ENCODE assay signal across 11 cellular contexts in the genomic region with DNA sequence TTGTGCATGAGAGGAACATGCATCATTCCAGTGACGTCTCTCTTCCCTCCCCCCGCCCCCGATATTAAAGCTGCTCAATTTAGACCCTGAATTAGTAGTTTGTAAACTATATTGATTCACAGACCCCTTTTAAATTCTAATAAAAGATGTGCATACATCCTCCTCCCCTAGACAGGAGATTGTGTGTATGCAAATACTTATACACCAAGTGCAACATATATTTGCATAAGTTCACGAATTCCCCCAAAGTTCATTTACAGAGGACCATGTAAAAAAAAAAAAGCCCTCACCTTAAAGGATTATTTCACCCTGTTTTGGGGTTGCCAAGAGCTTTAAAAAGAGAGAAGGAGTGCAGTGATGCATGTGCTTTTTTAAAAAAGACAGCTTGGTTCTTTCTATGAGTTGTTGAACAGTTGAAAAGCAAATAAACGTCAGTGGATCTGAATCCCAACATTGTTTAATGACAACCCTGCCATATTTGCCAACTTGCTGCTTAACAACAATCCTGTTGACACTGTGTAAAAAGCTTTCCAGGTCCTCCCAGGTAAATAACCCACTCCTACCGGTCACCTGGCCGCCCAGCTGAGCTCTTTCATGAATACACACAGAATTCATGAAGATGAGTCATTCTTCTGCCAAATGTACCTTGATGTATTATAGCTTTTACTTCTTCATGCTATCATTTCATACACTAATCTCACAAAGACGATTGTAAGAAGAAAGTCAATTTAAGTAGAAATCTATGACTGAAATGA.
DNase-seq lines count a peak whose midpoint lies in the region; ATAC-seq, FAIRE-seq and TF ChIP-seq lines count a peak whose summit lies in the region.
"Had no signal": no experiment of that assay in that cellular context is flagged by ENCODE, and none has a peak within 500 bp of the region (broad histone marks: within the 10 kb centered on the region; RNA-seq: fewer than 3 reads in every experiment).

No MANE protein-coding gene starts in this region.

- H3K4me3 ChIP-seq in DOHH2 (ENCODE audit: low read length) (no peak overlapping the region), GM12878 (no peak overlapping the region), lower lobe of right lung (no peak overlapping the region)
- H3K4me3 ChIP-seq: BLaER1 treated with 17β-estradiol and CSF1 and Interleukin-3, amounts not matched to agents 10 nM and 100 nM had no signal

- no peak for TF ChIP-seq RAD21 in GM12878 (IDR thresholded peaks at IDR 0.05; ENCODE audit: insufficient read depth, low read depth, low read length)

- no peak for TF ChIP-seq POLR2A in GM12878 (IDR thresholded peaks at IDR 0.05; ENCODE audit: low read depth, low read length)

- no peak overlapping the region for H3K27ac ChIP-seq in DOHH2 (ENCODE audit: low read depth, low read length)
- H3K27ac ChIP-seq in GM12878 (ENCODE audit: control insufficient read depth, insufficient read depth): no peak overlapping the region
- H3K27ac ChIP-seq in lower lobe of right lung: no peak overlapping the region
- H3K27ac ChIP-seq: BLaER1 treated with 17β-estradiol and CSF1 and Interleukin-3, amounts not matched to agents 10 nM and 100 nM had no signal

- DNase-seq in NCI-H2081 (lab: John Stamatoyannopoulos, UW) (peak; percentile 89 to 98), GM12878 (ENCODE audit: low read depth, low spot score) (no peak), lower lobe of right lung (peak; percentile 48), foreskin melanocyte (no peak), 8988T (no peak)
- DNase-seq in activated T-cell treated with anti-CD3 and anti-CD28 coated beads, Interleukin-2, amount 50 U/mL, for 72 hours: no peak
- DNase-seq: activated CD4-positive, alpha-beta memory T cell treated with anti-CD3 and anti-CD28 coated beads for 36 hours; Karpas-422 had no signal

- H3K4me2 ChIP-seq in DOHH2 (ENCODE audit: low read length) (peak overlapping the region; percentile 19; the same call in 1 of the 2 replicates), GM12878 (ENCODE audit: control insufficient read depth, insufficient read depth) (no peak overlapping the region)
- H3K4me2 ChIP-seq: BLaER1 treated with 17β-estradiol and CSF1 and Interleukin-3, amounts not matched to agents 10 nM and 100 nM had no signal

- WGBS in GM12878 (ENCODE audit: insufficient coverage, insufficient replicate concordance, low lambda C conversion rate, missing lambda C conversion rate): 34% methylated on average over 8 of the region's 8 CpGs

- H3K36me3 Mint-ChIP-seq in activated T-cell treated with anti-CD3 and anti-CD28 coated beads, Interleukin-2, amount 50 U/mL, for 72 hours (ENCODE audit: insufficient read depth in 2 of 2): no peaks in the 10 kb centered on the region
- H3K36me3 Mint-ChIP-seq: activated CD4-positive, alpha-beta memory T cell treated with anti-CD3 and anti-CD28 coated beads for 36 hours had no signal

- TF ChIP-seq CTCF in DOHH2 (IDR thresholded peaks at IDR 0.05; ENCODE audit: low read depth, low read length, poor library complexity, severe bottlenecking): no peak
- TF ChIP-seq CTCF in GM12878 (IDR thresholded peaks at IDR 0.05 in 2 of 3, conservative IDR thresholded peaks at IDR 0.05 in 1 of 3; ENCODE audit: control insufficient read depth in 2 of 3, extremely low read depth in 1 of 3, insufficient read depth in 1 of 3, low read depth in 3 of 3, low read length in 3 of 3): no peak
- TF ChIP-seq CTCF in lower lobe of right lung (IDR thresholded peaks at IDR 0.05): no peak

- no peak overlapping the region for H3K27ac Mint-ChIP-seq in activated T-cell treated with anti-CD3 and anti-CD28 coated beads, Interleukin-2, amount 50 U/mL, for 72 hours
- H3K27ac Mint-ChIP-seq: activated CD4-positive, alpha-beta memory T cell treated with anti-CD3 and anti-CD28 coated beads for 36 hours had no signal

- ATAC-seq in GM12878: peak; percentile 42
- peak; percentile 79 to 92 for ATAC-seq in lower lobe of right lung
- ATAC-seq in activated T-cell treated with anti-CD3 and anti-CD28 coated beads, Interleukin-2, amount 50 U/mL, for 72 hours (replicated peaks in 1 of 2): no peak
- no peak for ATAC-seq in activated CD4-positive, CD25-positive, alpha-beta regulatory T cell treated with anti-CD3 and anti-CD28 coated beads, Interleukin-2, amount 50 U/mL, for 24 hours

- no peak for FAIRE-seq in GM12878 (lab: Jason Lieb, UNC)

- no peak overlapping the region for H3K4me3 Mint-ChIP-seq in activated T-cell treated with anti-CD3 and anti-CD28 coated beads, Interleukin-2, amount 50 U/mL, for 72 hours
- H3K4me3 Mint-ChIP-seq: activated CD4-positive, alpha-beta memory T cell treated with anti-CD3 and anti-CD28 coated beads for 36 hours had no signal

- H3F3A ChIP-seq in DOHH2 (ENCODE audit: control insufficient read depth, insufficient read depth): no peaks in the 10 kb centered on the region

- peaks cover 28% of the 10 kb centered on the region for H3K4me1 ChIP-seq in DOHH2 (ENCODE audit: control insufficient read depth, low read length)
- H3K4me1 ChIP-seq in GM12878 (ENCODE audit: control insufficient read depth, insufficient read depth, low read length): no peaks in the 10 kb centered on the region
- peaks cover 9% of the 10 kb centered on the region for H3K4me1 ChIP-seq in lower lobe of right lung
- H3K4me1 ChIP-seq: BLaER1 treated with 17β-estradiol and CSF1 and Interleukin-3, amounts not matched to agents 10 nM and 100 nM had no signal

- POLR2A ChIA-PET in GM12878 (lab: Charles Lee): interaction anchor here (1.1 kb wide), 1 partner anchor 17 kb away, joined by 3 read pairs; no protein-coding TSS in a partner anchor

- intact Hi-C loops in GM12878 (cut with micrococcal nuclease; ENCODE audit: unreplicated experiment): no loop called here
- intact Hi-C loops in lower lobe of right lung (cut with DNase I): no loop called here

- no peak for TF ChIP-seq EP300 in GM12878 (IDR thresholded peaks at IDR 0.05; ENCODE audit: borderline replicate concordance in 1 of 2, control insufficient read depth in 1 of 2, low read depth in 2 of 2, low read length in 2 of 2)

- H3K36me3 ChIP-seq in DOHH2 (ENCODE audit: control insufficient read depth, low read length): no peaks in the 10 kb centered on the region
- H3K36me3 ChIP-seq in GM12878 (ENCODE audit: control insufficient read depth in 2 of 2, insufficient read depth in 2 of 2, low read length in 1 of 2): no peaks in the 10 kb centered on the region
- H3K36me3 ChIP-seq in lower lobe of right lung: no peaks in the 10 kb centered on the region
- H3K36me3 ChIP-seq: BLaER1 treated with 17β-estradiol and CSF1 and Interleukin-3, amounts not matched to agents 10 nM and 100 nM had no signal

- H3K27me3 ChIP-seq in DOHH2 (ENCODE audit: control insufficient read depth, low read length) (no peaks in the 10 kb centered on the region), GM12878 (replicated peaks in 1 of 2; ENCODE audit: control insufficient read depth in 2 of 2, insufficient read depth in 2 of 2, low read length in 1 of 2) (no peaks in the 10 kb centered on the region), lower lobe of right lung (ENCODE audit: low read depth) (no peaks in the 10 kb centered on the region)
- H3K27me3 ChIP-seq: BLaER1 treated with 17β-estradiol and CSF1 and Interleukin-3, amounts not matched to agents 10 nM and 100 nM had no signal

- H3K9me3 ChIP-seq in DOHH2 (ENCODE audit: control insufficient read depth, insufficient read depth, low read length) (no peaks in the 10 kb centered on the region), GM12878 (replicated peaks; ENCODE audit: control insufficient read depth, insufficient read depth, low read length) (no peaks in the 10 kb centered on the region; the same call in 2 of the 3 replicates), lower lobe of right lung (no peaks in the 10 kb centered on the region)
- H3K9me3 ChIP-seq: BLaER1 treated with 17β-estradiol and CSF1 and Interleukin-3, amounts not matched to agents 10 nM and 100 nM had no signal

- H3K4me1 Mint-ChIP-seq in activated T-cell treated with anti-CD3 and anti-CD28 coated beads, Interleukin-2, amount 50 U/mL, for 72 hours (ENCODE audit: low read depth): peaks cover 12% of the 10 kb centered on the region

- no TSS peak for BruUV-seq in GM12878 (replicated peaks; lab: Mats Ljungman, UMichigan)

- H3K9ac ChIP-seq in GM12878 (ENCODE audit: control insufficient read depth, insufficient read depth, low read length): no peak overlapping the region
- H3K9ac ChIP-seq: BLaER1 treated with 17β-estradiol and CSF1 and Interleukin-3, amounts not matched to agents 10 nM and 100 nM had no signal

- no peak overlapping the region for H2AFZ ChIP-seq in GM12878 (ENCODE audit: control insufficient read depth, low read depth, low read length)

- SMC1A ChIA-PET in GM12878 (lab: Charles Lee; ENCODE audit: uncharacterized antibody, unreplicated experiment): interaction anchor here (1.0 to 1.5 kb wide), 2 partner anchors 13 to 208 kb away, joined by 3 to 4 read pairs; no protein-coding TSS in a partner anchor

- H4K20me1 ChIP-seq in DOHH2 (ENCODE audit: control insufficient read depth, insufficient read depth, low read depth, low read length): no peaks in the 10 kb centered on the region
- H4K20me1 ChIP-seq in GM12878 (ENCODE audit: control insufficient read depth, insufficient read depth): no peaks in the 10 kb centered on the region
- H4K20me1 ChIP-seq: BLaER1 treated with 17β-estradiol and CSF1 and Interleukin-3, amounts not matched to agents 10 nM and 100 nM had no signal

- CTCF ChIA-PET in GM12878 (lab: Yijun Ruan, JAX): interaction anchor here (0.6 kb wide), 2 partner anchors 659 to 1882 kb away, joined by 3 read pairs; no protein-coding TSS in a partner anchor

- in situ Hi-C loops in GM12878 (cut with MboI): no loop called here

- H3K9me2 ChIP-seq in DOHH2 (replicated peaks; ENCODE audit: control insufficient read depth, low read length): no peaks in the 10 kb centered on the region

- RAD21 ChIA-PET in GM12878 (lab: Charles Lee; ENCODE audit: unreplicated experiment): no interaction called here

- H3K9me3 Mint-ChIP-seq in activated T-cell treated with anti-CD3 and anti-CD28 coated beads, Interleukin-2, amount 50 U/mL, for 72 hours: no peaks in the 10 kb centered on the region
- H3K9me3 Mint-ChIP-seq: activated CD4-positive, alpha-beta memory T cell treated with anti-CD3 and anti-CD28 coated beads for 36 hours had no signal

- no peaks in the 10 kb centered on the region for H3K79me2 ChIP-seq in DOHH2 (ENCODE audit: control insufficient read depth, low read length)
- no peaks in the 10 kb centered on the region for H3K79me2 ChIP-seq in GM12878 (ENCODE audit: control insufficient read depth, insufficient read depth, low read length)

- peaks cover 7% of the 10 kb centered on the region for H3K27me3 Mint-ChIP-seq in activated T-cell treated with anti-CD3 and anti-CD28 coated beads, Interleukin-2, amount 50 U/mL, for 72 hours (ENCODE audit: low read depth)

TF ChIP-seq in GM12878, 131 proteins besides CTCF, POLR2A, EP300 and RAD21 (continues in another document):
- TF ChIP-seq POLR2AphosphoS2 (IDR thresholded peaks at IDR 0.05; ENCODE audit: low read depth, low read length) (no peak), LARP7 (IDR thresholded peaks at IDR 0.05) (no peak), ZNF622 (IDR thresholded peaks at IDR 0.05) (no peak), GATAD2B (conservative IDR thresholded peaks at IDR 0.05; ENCODE audit: low read depth) (no peak), SREBF2 (IDR thresholded peaks at IDR 0.05; ENCODE audit: low read length) (no peak), MTA3 (IDR thresholded peaks at IDR 0.05; ENCODE audit: borderline replicate concordance, low read length) (no peak)

Comparison
In these comparisons a context has a peak if more than half of its experiments do, and no peak if none do; other contexts are left out.
1. DNase-seq: peak in NCI-H2081 (2 of 2) and lower lobe of right lung (single experiment); none in GM12878 (single experiment), activated T-cell treated with anti-CD3 and anti-CD28 coated beads, Interleukin-2, amount 50 U/mL, for 72 hours (0 of 2), foreskin melanocyte (single experiment) and 8988T (single experiment).
2. ATAC-seq: peak in GM12878 (single experiment) and lower lobe of right lung (2 of 2); none in activated T-cell treated with anti-CD3 and anti-CD28 coated beads, Interleukin-2, amount 50 U/mL, for 72 hours (0 of 2) and activated CD4-positive, CD25-positive, alpha-beta regulatory T cell treated with anti-CD3 and anti-CD28 coated beads, Interleukin-2, amount 50 U/mL, for 24 hours (0 of 2).